Comparison of ENCODE assay signal across 31 cellular contexts in the genomic region with DNA sequence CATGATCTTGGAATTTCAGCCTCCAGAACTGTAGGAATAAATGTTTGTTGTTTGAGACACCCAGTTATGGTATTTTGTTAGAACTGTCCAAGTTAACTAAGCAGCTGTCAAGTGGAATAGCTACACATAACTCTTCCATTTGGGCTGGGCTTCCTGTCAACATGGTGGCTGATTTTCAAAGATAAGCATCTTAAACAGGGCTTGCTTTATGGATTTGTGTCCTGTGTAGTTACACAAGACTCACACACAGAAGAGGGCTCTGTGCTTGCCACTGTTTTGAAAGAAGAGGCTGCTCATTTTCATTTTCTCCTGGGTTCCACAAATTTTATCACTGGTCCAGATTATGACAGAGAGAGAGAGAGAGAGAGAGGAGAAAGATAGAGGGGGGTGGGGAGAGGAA. TPM values are rescaled to one million over a fixed set of nuclear protein-coding genes. Genes with fewer than 3 reads are reported as not detected.
"Had no signal": no experiment of that assay in that cellular context is flagged by ENCODE, and none has a peak within 500 bp of the region (broad histone marks: within the 10 kb centered on the region; RNA-seq: fewer than 3 reads in every experiment).

No MANE protein-coding gene starts in this region.

- ATAC-seq: activated CD4-positive, alpha-beta T cell treated with anti-CD3 and anti-CD28 coated beads for 36 hours; effector memory CD8-positive, alpha-beta T cell; esophagus mucosa; heart left ventricle; left lobe of liver; lower lobe of right lung; stimulated activated naive B cell treated with anti-CD40 and anti-IgM and Interleukin-4, amounts not matched to agents 10 μg/mL and 1 μg/mL and 100 μg/mL, for 72 hours had no signal

- H3K4me3 ChIP-seq: colonic mucosa, dorsolateral prefrontal cortex, heart left ventricle, lower lobe of right lung, sigmoid colon, transverse colon had no signal

- DNase-seq: activated CD4-positive, alpha-beta T cell treated with anti-CD3 and anti-CD28 coated beads for 36 hours; activated CD4-positive, alpha-beta T cell treated with anti-CD3 and anti-CD28 coated beads, Interleukin-2, amount 50 U/mL, for 48 hours; activated CD8-positive, alpha-beta memory T cell treated with anti-CD3 and anti-CD28 coated beads, Interleukin-2, amount 50 U/mL, for 48 hours; activated effector memory CD4-positive, alpha-beta T cell treated with Interleukin-2 at 50 U/mL for 16 hours; activated naive CD4-positive, alpha-beta T cell treated with anti-CD3 and anti-CD28 coated beads for 36 hours; activated naive CD8-positive, alpha-beta T cell treated with anti-CD3 and anti-CD28 coated beads, Interleukin-2, amount 10 ng/mL, durations not matched to agents 7 days and 5 days; activated T-cell treated with anti-CD3 and anti-CD28 coated beads, Interleukin-2, amount 50 U/mL, for 48 hours; amygdala; colonic mucosa; dorsolateral prefrontal cortex; effector memory CD8-positive, alpha-beta T cell; heart left ventricle; lower lobe of right lung; mesendoderm; naive B cell; occipital lobe; posterior cingulate gyrus; sigmoid colon; stimulated activated CD4-positive, alpha-beta T cell treated with anti-CD3 and anti-CD28 coated beads, Interleukin-2, amount 100 ng/mL, for 48 hours; stimulated activated CD8-positive, alpha-beta memory T cell treated with anti-CD3 and anti-CD28 coated beads, Interleukin-4, amount 100 ng/mL, for 48 hours; stimulated activated naive B cell treated with anti-CD40 and anti-IgM and Interleukin-4, amounts not matched to agents 10 μg/mL and 1 μg/mL and 100 μg/mL, for 72 hours; transverse colon had no signal

- FAIRE-seq: bronchial epithelial cell, endothelial cell of umbilical vein, TTC549, urothelium cell line had no signal

- H3K4me1 ChIP-seq: colonic mucosa had no signal

- H3K36me3 ChIP-seq: colonic mucosa, heart left ventricle, lower lobe of right lung, sigmoid colon, transverse colon had no signal

- H3K27ac ChIP-seq: colonic mucosa, heart left ventricle, lower lobe of right lung, sigmoid colon, transverse colon had no signal

- H3K9me3 ChIP-seq: colonic mucosa, lower lobe of right lung, sigmoid colon had no signal

- H3K27me3 ChIP-seq: colonic mucosa, dorsolateral prefrontal cortex, heart left ventricle, sigmoid colon, transverse colon had no signal

RNA-seq across cellular contexts. Expression of a gene that starts 35.7 kb away (rescaled TPM):
- total RNA-seq: activated CD4-positive, alpha-beta T cell treated with anti-CD3 and anti-CD28 coated beads for 36 hours; activated CD8-positive, alpha-beta memory T cell treated with anti-CD3 and anti-CD28 coated beads for 36 hours; activated naive CD4-positive, alpha-beta T cell treated with anti-CD3 and anti-CD28 coated beads for 36 hours; activated naive CD8-positive, alpha-beta T cell treated with anti-CD3 and anti-CD28 coated beads, Interleukin-2, amount 10 ng/mL, durations not matched to agents 7 days and 5 days; bronchial epithelial cell; dorsolateral prefrontal cortex; endothelial cell of umbilical vein; esophagus mucosa; heart left ventricle; kidney epithelial cell; left lobe of liver; lower lobe of right lung; neural crest cell; occipital lobe; sigmoid colon had no signal
- polyA plus RNA-seq: endothelial cell of umbilical vein, heart left ventricle had no signal
